Comparison of ENCODE assay signal across 1 cellular context in genomic region chr3:141570068-141570467, GRCh38.
TF ChIP-seq lines count a peak whose summit lies in the region.

No MANE protein-coding gene starts in this region.

TF ChIP-seq in K562, 482 proteins besides CTCF, POLR2A, EP300 and RAD21 (continued from another document):
- TF ChIP-seq CHAMP1 (IDR thresholded peaks at IDR 0.05) (0 out of 2 replicates have a peak, but pooled peaks have one; percentile 22), TFE3 (CRISPR knock-in tag; IDR thresholded peaks at IDR 0.05) (no peak), ZNF316 (IDR thresholded peaks at IDR 0.05) (no peak)
TF ChIP-seq in K562: peak in this region for 8.
